19 cellular contexts compared by ENCODE assay signal in the genomic region with DNA sequence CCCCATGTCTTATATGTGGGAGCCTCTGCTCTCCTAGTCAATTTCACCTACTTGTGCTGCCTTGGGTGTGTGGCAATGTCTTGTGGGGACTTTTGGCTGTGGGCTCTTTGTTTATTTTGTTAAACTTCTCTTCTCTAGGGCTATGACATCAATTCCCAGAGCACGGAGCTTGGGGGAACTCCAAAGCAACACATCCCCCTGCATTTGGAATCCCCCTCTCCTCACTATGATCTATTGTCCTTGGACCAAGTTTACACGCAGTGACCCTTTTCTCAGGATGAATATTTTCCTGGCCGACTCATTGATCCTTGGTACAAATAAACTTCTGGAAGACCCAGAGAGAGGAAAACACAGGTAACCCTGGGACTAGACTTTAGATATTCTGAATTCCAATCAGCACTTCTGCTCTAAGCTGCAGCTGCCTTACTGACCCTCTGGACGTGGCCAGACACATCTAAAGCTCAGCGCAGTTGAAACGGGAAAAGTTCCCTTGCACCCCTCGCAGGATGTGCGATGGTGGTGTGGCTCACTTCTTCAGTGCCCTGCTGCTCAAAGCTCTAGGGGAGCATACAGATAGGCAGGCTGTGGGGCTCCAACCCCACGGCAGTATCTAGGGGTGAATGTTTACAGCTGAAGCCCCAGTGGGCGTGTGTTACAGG.
"Had no signal": no experiment of that assay in that cellular context is flagged by ENCODE, and none has a peak within 500 bp of the region (broad histone marks: within the 10 kb centered on the region; RNA-seq: fewer than 3 reads in every experiment).

No MANE protein-coding gene starts in this region.

- DNase-seq: activated CD4-positive, alpha-beta T cell treated with anti-CD3 and anti-CD28 coated beads, Interleukin-2, amount 10 ng/mL, durations not matched to agents 24 days and 14 days; activated CD8-positive, alpha-beta T cell treated with anti-CD3 and anti-CD28 coated beads for 36 hours; activated effector memory CD4-positive, alpha-beta T cell treated with Interleukin-2 at 50 U/mL for 16 hours; activated naive CD4-positive, alpha-beta T cell treated with anti-CD3 and anti-CD28 coated beads, Interleukin-2, amount 50 U/mL, for 16 hours; activated T-cell treated with anti-CD3 and anti-CD28 coated beads, Interleukin-2, amount 50 U/mL, for 1 hour; effector memory CD4-positive, alpha-beta T cell; heart left ventricle; left ventricle myocardium inferior; mucosa of descending colon; naive B cell; psoas muscle; right lobe of liver; small intestine; stimulated activated CD4-positive, alpha-beta T cell treated with anti-CD3 and anti-CD28 coated beads, Interleukin-15, amount 100 ng/mL, for 24 hours; stimulated activated CD4-positive, alpha-beta T cell treated with anti-CD3 and anti-CD28 coated beads, Interleukin-2, amount 100 ng/mL, for 48 hours; T-cell; tibial artery had no signal

- H3K4me3 ChIP-seq: esophagus muscularis mucosa, gastroesophageal sphincter, heart left ventricle, left ventricle myocardium inferior, mucosa of descending colon, psoas muscle, right lobe of liver, tibial artery had no signal

- ATAC-seq: activated CD8-positive, alpha-beta T cell treated with anti-CD3 and anti-CD28 coated beads for 36 hours; gastroesophageal sphincter; heart left ventricle; mucosa of descending colon; psoas muscle; right lobe of liver; T-cell had no signal
